ENCODE assay signal across 31 cellular contexts in the genomic region with DNA sequence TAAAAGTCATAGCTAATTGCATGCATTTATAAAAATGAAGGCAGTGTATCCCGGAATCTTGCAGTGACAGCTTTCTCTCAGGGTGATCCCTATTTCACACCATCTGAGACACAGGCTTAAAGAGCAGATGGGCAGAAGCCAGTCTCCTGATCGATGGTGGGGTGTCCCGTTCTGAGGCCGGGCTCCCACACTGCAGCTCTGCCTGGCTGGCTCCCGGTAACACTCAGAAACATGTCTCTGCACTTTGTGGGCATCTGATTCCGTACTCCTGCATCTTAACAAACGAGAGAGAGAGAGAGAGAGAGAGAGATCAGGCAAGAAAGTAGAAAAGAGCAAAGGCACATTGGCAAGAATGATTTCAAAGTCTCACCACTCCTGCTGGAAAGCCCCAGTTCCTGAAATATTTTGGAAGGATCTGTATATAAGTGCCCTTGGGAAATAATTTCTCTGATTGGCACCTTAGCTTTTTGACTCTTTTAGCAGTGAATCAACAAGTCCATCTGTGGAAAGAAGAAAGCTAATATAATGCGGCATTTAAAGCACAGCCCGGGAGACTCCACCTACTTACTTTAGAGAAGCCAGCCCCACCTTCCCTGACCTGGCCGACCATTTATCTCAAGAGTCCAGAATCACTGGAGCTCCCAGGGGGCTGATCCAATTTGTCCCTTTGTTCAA.
"Had no signal": no experiment of that assay in that cellular context is flagged by ENCODE, and none has a peak within 500 bp of the region (broad histone marks: within the 10 kb centered on the region; RNA-seq: fewer than 3 reads in every experiment).

No MANE protein-coding gene starts in this region.

- H3K4me2 ChIP-seq: smooth muscle cell had no signal

- H3K9me3 ChIP-seq: neutrophil, pancreas, prostate gland, right atrium auricular region, spleen, suprapubic skin, testis, tibial artery, transverse colon, upper lobe of right lung, vagina had no signal

- H3K27ac ChIP-seq: neutrophil, pancreas, prostate gland, right atrium auricular region, skin epidermis, spleen, suprapubic skin, testis, tibial artery, transverse colon, upper lobe of right lung, vagina had no signal

- ATAC-seq: naive thymus-derived CD8-positive, alpha-beta T cell; natural killer cell treated with Interleukin-12 subunit alpha and Interleukin-12 subunit beta and Interleukin-15 and Interleukin-18, amount 100 ng/mL, for 72 hours; pancreas; sciatic nerve; stimulated activated memory B cell treated with anti-CD40 and anti-IgM and Interleukin-4, amounts not matched to agents 10 μg/mL and 1 μg/mL and 100 μg/mL, for 72 hours; stimulated activated naive CD8-positive, alpha-beta T cell treated with anti-CD3 and anti-CD28 coated beads, Interleukin-15, amount 100 ng/mL, for 72 hours; stimulated activated naive CD8-positive, alpha-beta T cell treated with anti-CD3 and anti-CD28 coated beads, Interleukin-15, Interleukin-2, amounts not matched to agents 100 U/mL and 50 U/mL, for 24 hours; upper lobe of right lung had no signal

- H3K27me3 ChIP-seq: right atrium auricular region, testis, upper lobe of right lung, vagina had no signal

- H3K4me3 Mint-ChIP-seq: naive thymus-derived CD8-positive, alpha-beta T cell; natural killer cell treated with Interleukin-12 subunit alpha and Interleukin-12 subunit beta and Interleukin-15 and Interleukin-18, amount 100 ng/mL, for 72 hours; nephron progenitor cell; neural crest cell; stimulated activated memory B cell treated with anti-CD40 and anti-IgM and Interleukin-4, amounts not matched to agents 10 μg/mL and 1 μg/mL and 100 μg/mL, for 72 hours; stimulated activated naive CD8-positive, alpha-beta T cell treated with anti-CD3 and anti-CD28 coated beads, Interleukin-15, amount 100 ng/mL, for 72 hours; type B pancreatic cell had no signal

- H3K4me3 ChIP-seq: pancreas, prostate gland, right atrium auricular region, skin epidermis, smooth muscle cell, suprapubic skin, testis, tibial artery, transverse colon, upper lobe of right lung, vagina had no signal

- H3K36me3 ChIP-seq: neutrophil, pancreas, prostate gland, right atrium auricular region, spleen, suprapubic skin, tibial artery, transverse colon, upper lobe of right lung, vagina had no signal

- H3K36me3 Mint-ChIP-seq: natural killer cell treated with Interleukin-12 subunit alpha and Interleukin-12 subunit beta and Interleukin-15 and Interleukin-18, amount 100 ng/mL, for 72 hours; stimulated activated memory B cell treated with anti-CD40 and anti-IgM and Interleukin-4, amounts not matched to agents 10 μg/mL and 1 μg/mL and 100 μg/mL, for 72 hours; type B pancreatic cell had no signal

- DNase-seq: naive thymus-derived CD8-positive, alpha-beta T cell; nephron progenitor cell; nucleus accumbens; pancreas; retina; spleen; stimulated activated CD4-positive, alpha-beta T cell treated with anti-CD3 and anti-CD28 coated beads, Interleukin-12 subunit alpha, Interleukin-12 subunit beta, amount 100 ng/mL, for 4 hours; stimulated activated CD4-positive, alpha-beta T cell treated with anti-CD3 and anti-CD28 coated beads, Interleukin-1b, Interleukin-23, amount 100 ng/mL, for 48 hours; stimulated activated CD4-positive, alpha-beta T cell treated with anti-CD3 and anti-CD28 coated beads, Interleukin-4, amount 100 ng/mL, for 1 hour; stimulated activated CD4-positive, alpha-beta T cell treated with anti-CD3 and anti-CD28 coated beads, Interleukin-4, amount 100 ng/mL, for 4 hours; stimulated activated CD8-positive, alpha-beta memory T cell treated with anti-CD3 and anti-CD28 coated beads, Interleukin-4, amount 100 ng/mL, for 48 hours; stimulated activated naive CD4-positive, alpha-beta T cell; stimulated activated naive CD8-positive, alpha-beta T cell treated with anti-CD3 and anti-CD28 coated beads, Interleukin-15, amount 100 ng/mL, for 72 hours; stimulated activated naive CD8-positive, alpha-beta T cell treated with anti-CD3 and anti-CD28 coated beads, Interleukin-15, Interleukin-2, amounts not matched to agents 100 U/mL and 50 U/mL, for 24 hours; substantia nigra; testis; tibial artery; transverse colon; upper lobe of right lung had no signal

- H3K9me3 Mint-ChIP-seq: natural killer cell treated with Interleukin-12 subunit alpha and Interleukin-12 subunit beta and Interleukin-15 and Interleukin-18, amount 100 ng/mL, for 72 hours; nephron progenitor cell; neural crest cell; stimulated activated naive CD8-positive, alpha-beta T cell treated with anti-CD3 and anti-CD28 coated beads, Interleukin-15, amount 100 ng/mL, for 72 hours; type B pancreatic cell had no signal

- H3K27ac Mint-ChIP-seq: naive thymus-derived CD8-positive, alpha-beta T cell; natural killer cell treated with Interleukin-12 subunit alpha and Interleukin-12 subunit beta and Interleukin-15 and Interleukin-18, amount 100 ng/mL, for 72 hours; nephron progenitor cell; stimulated activated memory B cell treated with anti-CD40 and anti-IgM and Interleukin-4, amounts not matched to agents 10 μg/mL and 1 μg/mL and 100 μg/mL, for 72 hours; stimulated activated naive CD8-positive, alpha-beta T cell treated with anti-CD3 and anti-CD28 coated beads, Interleukin-15, amount 100 ng/mL, for 72 hours; type B pancreatic cell had no signal

- H3K4me1 ChIP-seq: pancreas, prostate gland, right atrium auricular region, spleen, suprapubic skin, testis, tibial artery, transverse colon, upper lobe of right lung, vagina had no signal

- H3K4me1 Mint-ChIP-seq: naive thymus-derived CD8-positive, alpha-beta T cell; nephron progenitor cell; neural crest cell; stimulated activated memory B cell treated with anti-CD40 and anti-IgM and Interleukin-4, amounts not matched to agents 10 μg/mL and 1 μg/mL and 100 μg/mL, for 72 hours; stimulated activated naive CD8-positive, alpha-beta T cell treated with anti-CD3 and anti-CD28 coated beads, Interleukin-15, amount 100 ng/mL, for 72 hours had no signal
